In genomic region chr21:17238468-17238867, GRCh38 we compare ENCODE assay signal across 8 cellular contexts.
"Had no signal": no experiment of that assay in that cellular context is flagged by ENCODE, and none has a peak within 500 bp of the region (broad histone marks: within the 10 kb centered on the region; RNA-seq: fewer than 3 reads in every experiment).

No MANE protein-coding gene starts in this region.

- ATAC-seq: GM12878 had no signal

- FAIRE-seq: G401.6, GM12878, GM12891, GM12892, GM18507, GM19239 had no signal

- DNase-seq: GDM1, GF-D8 had no signal

- H3K4me3 ChIP-seq: GM12878 had no signal
